19 cellular contexts compared by ENCODE assay signal in genomic region chr1:58819719-58820118, GRCh38. TPM values are rescaled to one million over a fixed set of nuclear protein-coding genes. Genes with fewer than 3 reads are reported as not detected.
A peak's percentile ranks its signal among the peaks of the same experiment; 100 is the strongest.
DNase-seq lines count a peak whose midpoint lies in the region; ATAC-seq and TF ChIP-seq lines count a peak whose summit lies in the region.
"Had no signal": no experiment of that assay in that cellular context is flagged by ENCODE, and none has a peak within 500 bp of the region (broad histone marks: within the 10 kb centered on the region; RNA-seq: fewer than 3 reads in every experiment).

No MANE protein-coding gene starts in this region.

- in situ Hi-C loops in IMR-90 (cut with MboI; ENCODE audit: low sequenced_read_pairs): loop anchor here (10.0 kb wide), 1 partner anchor 325 kb away; no protein-coding TSS in a partner anchor

- no peak overlapping the region for H3K4me2 ChIP-seq in IMR-90 (ENCODE audit: low read depth, low read length)
- no peak overlapping the region for H3K4me2 ChIP-seq in neuronal stem cell (ENCODE audit: insufficient read depth, low read length, poor library complexity, severe bottlenecking)

- H2BK5ac ChIP-seq in IMR-90 (ENCODE audit: low read depth, low read length, poor library complexity, severe bottlenecking) (peak overlapping the region; percentile 25), neuronal stem cell (ENCODE audit: low read length) (no peak overlapping the region)

- no peaks in the 10 kb centered on the region for H3K9me3 ChIP-seq in IMR-90 (ENCODE audit: control insufficient read depth, insufficient read depth, low read length)
- H3K9me3 ChIP-seq in subcutaneous abdominal adipose tissue (ENCODE audit: control insufficient read depth in 5 of 5, low read length in 5 of 5): no peaks in the 10 kb centered on the region
- H3K9me3 ChIP-seq in neuronal stem cell (replicated peaks in 1 of 2; ENCODE audit: control insufficient read depth in 2 of 2, insufficient read depth in 1 of 2, low read depth in 1 of 2, low read length in 2 of 2): peaks cover 0 to 2% of the 10 kb centered on the region in 2 donors
- H3K9me3 ChIP-seq: sigmoid colon had no signal

- no peak overlapping the region for H3K56ac ChIP-seq in IMR-90 (ENCODE audit: extremely low read depth, insufficient read depth, low read length)

- no peak overlapping the region for H3K4me3 ChIP-seq in IMR-90 (ENCODE audit: insufficient read depth, low read depth, low read length)
- peak overlapping the region in 3 of 5 donors; percentile 5 to 11 (median 6) for H3K4me3 ChIP-seq in subcutaneous abdominal adipose tissue (ENCODE audit: low read depth in 1 of 5, low read length in 5 of 5)
- H3K4me3 ChIP-seq in neuronal stem cell (ENCODE audit: low read length in 2 of 2): no peak overlapping the region
- H3K4me3 ChIP-seq: sigmoid colon had no signal

- CTCF ChIA-PET in IMR-90 (lab: Yijun Ruan, JAX): interaction anchor here (0.7 to 1.4 kb wide), 2 partner anchors 33 to 939 kb away, joined by 4 read pairs; no protein-coding TSS in a partner anchor

- no peak for TF ChIP-seq CTCF in IMR-90 (conservative IDR thresholded peaks at IDR 0.05; ENCODE audit: low read depth, low read length)
- TF ChIP-seq CTCF in mesothelial cell of epicardium (IDR thresholded peaks at IDR 0.05; ENCODE audit: unreplicated experiment): no peak

- no peaks in the 10 kb centered on the region for H3K27me3 ChIP-seq in IMR-90 (ENCODE audit: control insufficient read depth, insufficient read depth, low read length)
- no peaks in the 10 kb centered on the region for H3K27me3 ChIP-seq in subcutaneous abdominal adipose tissue (ENCODE audit: control insufficient read depth in 5 of 5, insufficient read depth in 4 of 5, low read length in 5 of 5)
- peaks cover 0 to 29% (median 5%) of the 10 kb centered on the region in 3 experiments for H3K27me3 ChIP-seq in neuronal stem cell (ENCODE audit: control insufficient read depth in 3 of 3, insufficient read depth in 3 of 3, low read depth in 1 of 3, low read length in 3 of 3)
- H3K27me3 ChIP-seq: sigmoid colon had no signal

- H3K4me1 ChIP-seq in IMR-90 (ENCODE audit: control insufficient read depth, insufficient read depth, low read length) (peaks cover 17% of the 10 kb centered on the region), subcutaneous abdominal adipose tissue (ENCODE audit: control insufficient read depth in 5 of 5, insufficient read depth in 5 of 5, low read length in 5 of 5) (peaks cover 8 to 36% (median 23%) of the 10 kb centered on the region in 5 donors), neuronal stem cell (ENCODE audit: control insufficient read depth in 2 of 2, insufficient read depth in 1 of 2, low read depth in 1 of 2, low read length in 2 of 2) (peaks cover 0 to 2% of the 10 kb centered on the region in 2 donors)

- no peak overlapping the region for H3K9ac ChIP-seq in IMR-90 (ENCODE audit: low read depth, low read length)
- H3K9ac ChIP-seq in subcutaneous abdominal adipose tissue (ENCODE audit: low read length in 5 of 5): no peak overlapping the region
- H3K9ac ChIP-seq in neuronal stem cell (ENCODE audit: low read depth, low read length, poor library complexity): no peak overlapping the region

- no peak overlapping the region for H3K27ac ChIP-seq in IMR-90 (ENCODE audit: insufficient read depth, low read length)
- H3K27ac ChIP-seq in subcutaneous abdominal adipose tissue (ENCODE audit: low read depth, low read length): peak overlapping the region; percentile 3
- H3K27ac ChIP-seq in neuronal stem cell (replicated peaks; ENCODE audit: low read length): no peak overlapping the region
- H3K27ac ChIP-seq: sigmoid colon had no signal

- peak overlapping the region; percentile 36 for H3K18ac ChIP-seq in IMR-90 (ENCODE audit: low read depth, low read length)
- H3K18ac ChIP-seq in neuronal stem cell (ENCODE audit: low read length): no peak overlapping the region

- intact Hi-C loops in IMR-90 (cut with micrococcal nuclease): no loop called here
- intact Hi-C loops in dendritic cell treated with granulocyte-macrophage colony-stimulating factor and Interleukin-4, amounts not matched to agents 40 ng/mL and 50 ng/mL, for 4 days (cut with micrococcal nuclease): loop anchor here (5.0 kb wide), 1 partner anchor 63 kb away; no protein-coding TSS in a partner anchor

- peak overlapping the region; percentile 46 for H3K4me3 Mint-ChIP-seq in dendritic cell treated with granulocyte-macrophage colony-stimulating factor and Interleukin-4, amounts not matched to agents 40 ng/mL and 50 ng/mL, for 4 days
- no peak overlapping the region for H3K4me3 Mint-ChIP-seq in mesothelial cell of epicardium
- H3K4me3 Mint-ChIP-seq: activated naive CD8-positive, alpha-beta T cell treated with anti-CD3 and anti-CD28 coated beads for 36 hours; natural killer cell had no signal

- H3K4me1 Mint-ChIP-seq in dendritic cell treated with granulocyte-macrophage colony-stimulating factor and Interleukin-4, amounts not matched to agents 40 ng/mL and 50 ng/mL, for 4 days (ENCODE audit: low read depth): peaks cover 75% of the 10 kb centered on the region
- peaks cover 49% of the 10 kb centered on the region for H3K4me1 Mint-ChIP-seq in mesothelial cell of epicardium

- H2AFZ ChIP-seq in IMR-90 (replicated peaks; ENCODE audit: low read length, poor library complexity) (peak overlapping the region; percentile 3), neuronal stem cell (ENCODE audit: low read length) (no peak overlapping the region)

- ATAC-seq in IMR-90 (ENCODE audit: low read depth): no peak
- ATAC-seq in HG03025 (IDR thresholded peaks at IDR 0.05; ENCODE audit: low FRiP score, unreplicated experiment): no peak
- ATAC-seq: natural killer cell had no signal

- H3K36me3 Mint-ChIP-seq in dendritic cell treated with granulocyte-macrophage colony-stimulating factor and Interleukin-4, amounts not matched to agents 40 ng/mL and 50 ng/mL, for 4 days (ENCODE audit: low read depth): no peaks in the 10 kb centered on the region
- H3K36me3 Mint-ChIP-seq in mesothelial cell of epicardium: no peaks in the 10 kb centered on the region
- H3K36me3 Mint-ChIP-seq: activated naive CD8-positive, alpha-beta T cell treated with anti-CD3 and anti-CD28 coated beads for 36 hours; natural killer cell had no signal

- peak overlapping the region; percentile 66 for H2BK120ac ChIP-seq in IMR-90 (ENCODE audit: low read depth, low read length)
- no peak overlapping the region for H2BK120ac ChIP-seq in neuronal stem cell (ENCODE audit: low read depth, low read length)

- H4K5ac ChIP-seq in IMR-90 (ENCODE audit: low read depth, low read length): 0 out of 2 replicates have a peak overlapping the region, but pooled peaks have one; percentile 18

- H2AK9ac ChIP-seq in IMR-90 (replicated peaks; ENCODE audit: low read depth, low read length, poor library complexity): peak overlapping the region; percentile 11

- 81% methylated on average over 3 of the region's 6 CpGs; no CpG with 5 or more reads in 1 of the 2 experiments for WGBS in IMR-90 (ENCODE audit: extremely low coverage in 2 of 2, insufficient read length in 1 of 2), 2 experiments
- no CpG with 5 or more reads among the region's 6 CpGs for WGBS in neuronal stem cell (ENCODE audit: extremely low coverage in 2 of 2, insufficient read length in 2 of 2, insufficient replicate concordance in 1 of 2), 2 donors

- H3K36me3 ChIP-seq in IMR-90 (ENCODE audit: control insufficient read depth, insufficient read depth, low read length) (no peaks in the 10 kb centered on the region), subcutaneous abdominal adipose tissue (ENCODE audit: control insufficient read depth in 5 of 5, insufficient read depth in 5 of 5, low read length in 5 of 5) (no peaks in the 10 kb centered on the region), neuronal stem cell (replicated peaks in 1 of 2; ENCODE audit: control insufficient read depth in 2 of 2, insufficient read depth in 2 of 2, low read length in 2 of 2) (no peaks in the 10 kb centered on the region)
- H3K36me3 ChIP-seq: sigmoid colon had no signal

- BruUV-seq in IMR-90 (replicated peaks; lab: Mats Ljungman, UMichigan): no TSS peak

- H4K91ac ChIP-seq in IMR-90 (ENCODE audit: insufficient read depth, low read depth, low read length): peak overlapping the region; percentile 46; the same call in 1 of the 2 replicates
- H4K91ac ChIP-seq in neuronal stem cell (ENCODE audit: low read depth, low read length, poor library complexity): no peak overlapping the region

- H3K23ac ChIP-seq in IMR-90 (ENCODE audit: low read depth, low read length): peak overlapping the region; percentile 9; the same call in 1 of the 2 replicates
- H3K23ac ChIP-seq in neuronal stem cell (ENCODE audit: low read depth, low read length, poor library complexity): no peak overlapping the region

- H2BK15ac ChIP-seq in IMR-90 (ENCODE audit: low read depth, low read length) (0 out of 3 replicates have a peak overlapping the region, but pooled peaks have one; percentile 2), neuronal stem cell (ENCODE audit: low read length) (no peak overlapping the region)

- H3K79me1 ChIP-seq in IMR-90 (ENCODE audit: low read depth in 1 of 2, low read length in 2 of 2) (peaks cover 0 to 8% of the 10 kb centered on the region in 2 experiments; a peak in 2 of 4 replicates), neuronal stem cell (ENCODE audit: low read depth, low read length) (no peaks in the 10 kb centered on the region)

- H2AK5ac ChIP-seq in IMR-90 (ENCODE audit: low read depth, low read length): peak overlapping the region; percentile 47
- no peak overlapping the region for H2AK5ac ChIP-seq in neuronal stem cell (ENCODE audit: low read depth, low read length)

- peaks cover 3% of the 10 kb centered on the region; the same call in 1 of the 2 replicates for H3K9me1 ChIP-seq in IMR-90 (ENCODE audit: insufficient read depth, low read length)

- no peak for TF ChIP-seq RAD21 in IMR-90 (IDR thresholded peaks at IDR 0.05; ENCODE audit: low read length)

- POLR2A ChIA-PET in IMR-90 (lab: Charles Lee; ENCODE audit: unreplicated experiment): no interaction called here

- no peak overlapping the region for H2BK12ac ChIP-seq in neuronal stem cell (ENCODE audit: low read length)

- peak overlapping the region; percentile 79 for H3K4ac ChIP-seq in IMR-90 (ENCODE audit: low read depth, low read length)
- no peak overlapping the region for H3K4ac ChIP-seq in neuronal stem cell (ENCODE audit: low read length)

- H3K27ac Mint-ChIP-seq in dendritic cell treated with granulocyte-macrophage colony-stimulating factor and Interleukin-4, amounts not matched to agents 40 ng/mL and 50 ng/mL, for 4 days: peak overlapping the region; percentile 92
- H3K27ac Mint-ChIP-seq in mesothelial cell of epicardium: peak overlapping the region; percentile 94
- H3K27ac Mint-ChIP-seq: activated naive CD8-positive, alpha-beta T cell treated with anti-CD3 and anti-CD28 coated beads for 36 hours had no signal

- TF ChIP-seq POLR2A in IMR-90 (IDR thresholded peaks at IDR 0.05; ENCODE audit: low read depth, low read length): no peak

- no peaks in the 10 kb centered on the region for H3K9me3 Mint-ChIP-seq in dendritic cell treated with granulocyte-macrophage colony-stimulating factor and Interleukin-4, amounts not matched to agents 40 ng/mL and 50 ng/mL, for 4 days
- no peaks in the 10 kb centered on the region for H3K9me3 Mint-ChIP-seq in mesothelial cell of epicardium
- H3K9me3 Mint-ChIP-seq: activated naive CD8-positive, alpha-beta T cell treated with anti-CD3 and anti-CD28 coated beads for 36 hours; CD4-positive, alpha-beta memory T cell; natural killer cell had no signal

- H4K8ac ChIP-seq in IMR-90 (ENCODE audit: low read depth in 2 of 2, low read length in 2 of 2): peak overlapping the region in 1 of 2 experiments; percentile 54; a peak in 2 of 4 replicates
- no peak overlapping the region for H4K8ac ChIP-seq in neuronal stem cell (ENCODE audit: low read depth, low read length)

- peak overlapping the region; percentile 66 for H2BK20ac ChIP-seq in IMR-90 (ENCODE audit: low read depth, low read length)

- peak overlapping the region; percentile 11; the same call in 1 of the 2 replicates for H3K14ac ChIP-seq in IMR-90 (replicated peaks; ENCODE audit: low read depth, low read length)
- no peak overlapping the region for H3K14ac ChIP-seq in neuronal stem cell (ENCODE audit: low read length)

- H3K27me3 Mint-ChIP-seq in dendritic cell treated with granulocyte-macrophage colony-stimulating factor and Interleukin-4, amounts not matched to agents 40 ng/mL and 50 ng/mL, for 4 days: no peaks in the 10 kb centered on the region
- H3K27me3 Mint-ChIP-seq in mesothelial cell of epicardium (ENCODE audit: low read depth): no peaks in the 10 kb centered on the region
- H3K27me3 Mint-ChIP-seq: activated naive CD8-positive, alpha-beta T cell treated with anti-CD3 and anti-CD28 coated beads for 36 hours; CD4-positive, alpha-beta memory T cell had no signal

- dilution Hi-C loops in IMR-90 (cut with HindIII; ENCODE audit: low sequenced_read_pairs, unreplicated experiment): no loop called here

- DNase-seq in IMR-90 (peak; percentile 57), mesothelial cell of epicardium (ENCODE audit: low spot score in 2 of 2, unreplicated experiment in 2 of 2) (no peak), neuronal stem cell (ENCODE audit: low spot score) (no peak), NCI-H1092 (lab: John Stamatoyannopoulos, UW) (no peak), D341Med (ENCODE audit: low spot score) (no peak)
- DNase-seq: activated CD4-positive, alpha-beta T cell treated with anti-CD3 and anti-CD28 coated beads, Interleukin-2, amount 50 U/mL, for 4 hours; activated CD8-positive, alpha-beta memory T cell treated with anti-CD3 and anti-CD28 coated beads, Interleukin-2, amount 50 U/mL, for 48 hours; activated naive CD8-positive, alpha-beta T cell treated with anti-CD3 and anti-CD28 coated beads for 36 hours; CD4-positive, alpha-beta memory T cell; GF-D8; glutamatergic neuron; mesendoderm; natural killer cell; NCI-H2029; NCI-H345; sigmoid colon had no signal

- H4K20me1 ChIP-seq in IMR-90 (ENCODE audit: insufficient read depth, low read length): no peaks in the 10 kb centered on the region

RNA-seq across cellular contexts. Expression of gene JUN, which starts 35.9 kb away (rescaled TPM):
- total RNA-seq in IMR-90 (2012; rRNA removed): 46.6 and 51.1 TPM in 2 replicates
- 86.9 and 89.1 TPM in 2 replicates for polyA plus RNA-seq in IMR-90 (2012; rRNA removed)
- 80.5 and 108 TPM in 2 replicates for polyA plus RNA-seq in IMR-90 (2012; cell fraction: cytosol; rRNA removed)
- 85.4 and 184 TPM in 2 replicates for polyA plus RNA-seq in IMR-90 (2012; cell fraction: nucleus; rRNA removed; ENCODE audit: low replicate concordance)
- 242 to 245 TPM (median 245 TPM) in 3 replicates for total RNA-seq in mesothelial cell of epicardium
- polyA plus RNA-seq in neuronal stem cell (2013, experiment 1 of 2): 6.3 TPM
- polyA plus RNA-seq in neuronal stem cell (2013, experiment 2 of 2): 6.3 TPM

Comparison
In these comparisons a context has a peak if more than half of its experiments do, and no peak if none do; other contexts are left out.
1. H3K4me3 ChIP-seq: peak in subcutaneous abdominal adipose tissue (3 of 5); none in IMR-90 (single experiment) and neuronal stem cell (0 of 2).